8 cellular contexts compared by ENCODE assay signal in genomic region chr2:15159751-15160177, GRCh38.
DNase-seq lines count a peak whose midpoint lies in the region; ATAC-seq and TF ChIP-seq lines count a peak whose summit lies in the region.

No MANE protein-coding gene starts in this region.

- in situ Hi-C loops in astrocyte of the spinal cord (cut with HindIII; ENCODE audit: low sequenced_read_pairs): no loop called here

- H3K4me1 ChIP-seq in BE2C: no peaks in the 10 kb centered on the region
- H3K4me1 ChIP-seq in liver (ENCODE audit: control insufficient read depth in 4 of 4, insufficient read depth in 4 of 4, low read length in 3 of 4): no peaks in the 10 kb centered on the region

- H3K27me3 ChIP-seq in BE2C: no peaks in the 10 kb centered on the region
- no peaks in the 10 kb centered on the region for H3K27me3 ChIP-seq in liver (ENCODE audit: control insufficient read depth in 4 of 4, insufficient read depth in 4 of 4, low read length in 3 of 4)

- TF ChIP-seq RAD21 in liver (IDR thresholded peaks at IDR 0.05): peak; percentile 54 to 76

- TF ChIP-seq CTCF in BE2C (IDR thresholded peaks at IDR 0.05; ENCODE audit: low read depth, low read length) (peak; percentile 74), astrocyte of the spinal cord (IDR thresholded peaks at IDR 0.05; ENCODE audit: low read depth, low read length) (peak; percentile 69), liver (IDR thresholded peaks at IDR 0.05; ENCODE audit: low read depth, low read length, missing input control) (peak; percentile 32)

- H3K9me3 ChIP-seq in BE2C (no peaks in the 10 kb centered on the region), liver (ENCODE audit: control insufficient read depth in 4 of 4, low read length in 3 of 4) (no peaks in the 10 kb centered on the region)

- no peak overlapping the region for H3K4me3 ChIP-seq in BE2C (ENCODE audit: low read depth, low read length)
- H3K4me3 ChIP-seq in astrocyte of the spinal cord (ENCODE audit: low read depth, low read length): no peak overlapping the region
- H3K4me3 ChIP-seq in liver (ENCODE audit: low read depth in 1 of 3, low read length in 3 of 3): no peak overlapping the region

- H3K27ac ChIP-seq in liver (ENCODE audit: low read depth in 1 of 2, low read length in 2 of 2): no peak overlapping the region

- H3K36me3 ChIP-seq in BE2C (no peaks in the 10 kb centered on the region), liver (ENCODE audit: control insufficient read depth in 4 of 4, insufficient read depth in 3 of 4, low read depth in 1 of 4, low read length in 3 of 4) (no peaks in the 10 kb centered on the region)

- H3K9ac ChIP-seq in liver (ENCODE audit: low read depth in 1 of 2, low read length in 2 of 2): no peak overlapping the region

- DNase-seq in BE2C (peak; percentile 36), NCI-H226 (peak; percentile 43), astrocyte of the spinal cord (ENCODE audit: low read depth, low spot score) (peak; percentile 54)
- no peak for DNase-seq in activated T-cell treated with anti-CD3 and anti-CD28 coated beads, Interleukin-2, amount 50 U/mL, for 1 hour
- no peak for DNase-seq in activated CD4-positive, alpha-beta T cell treated with anti-CD3 and anti-CD28 coated beads, Interleukin-2, amount 50 U/mL, for 48 hours

- ATAC-seq in GM18502 (IDR thresholded peaks at IDR 0.05; ENCODE audit: poor library complexity, unreplicated experiment): peak; percentile 59
- no peak for ATAC-seq in HG03108 (IDR thresholded peaks at IDR 0.05; ENCODE audit: unreplicated experiment)

- WGBS in liver: 42% methylated on average over 3 of the region's 3 CpGs

TF ChIP-seq in liver, 16 proteins besides CTCF, POLR2A, EP300 and RAD21:
- TF ChIP-seq HNF4G (IDR thresholded peaks at IDR 0.05) (no peak), FOXA2 (IDR thresholded peaks at IDR 0.05) (no peak), EGR1 (IDR thresholded peaks at IDR 0.05; ENCODE audit: low read depth in 2 of 2) (no peak), TAF1 (conservative IDR thresholded peaks at IDR 0.05) (no peak)
- TF ChIP-seq, protein P1, sequence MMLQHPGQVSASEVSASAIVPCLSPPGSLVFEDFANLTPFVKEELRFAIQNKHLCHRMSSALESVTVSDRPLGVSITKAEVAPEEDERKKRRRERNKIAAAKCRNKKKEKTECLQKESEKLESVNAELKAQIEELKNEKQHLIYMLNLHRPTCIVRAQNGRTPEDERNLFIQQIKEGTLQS (IDR thresholded peaks at IDR 0.05): no peak
- TF ChIP-seq, protein P2, sequence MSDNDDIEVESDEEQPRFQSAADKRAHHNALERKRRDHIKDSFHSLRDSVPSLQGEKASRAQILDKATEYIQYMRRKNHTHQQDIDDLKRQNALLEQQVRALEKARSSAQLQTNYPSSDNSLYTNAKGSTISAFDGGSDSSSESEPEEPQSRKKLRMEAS (IDR thresholded peaks at IDR 0.05): no peak

Comparison
In these comparisons a context has a peak if more than half of its experiments do, and no peak if none do; other contexts are left out.
1. DNase-seq: peak in BE2C (single experiment), NCI-H226 (single experiment) and astrocyte of the spinal cord (single experiment); none in activated T-cell treated with anti-CD3 and anti-CD28 coated beads, Interleukin-2, amount 50 U/mL, for 1 hour (single experiment) and activated CD4-positive, alpha-beta T cell treated with anti-CD3 and anti-CD28 coated beads, Interleukin-2, amount 50 U/mL, for 48 hours (0 of 2).
2. Peak in every context shown above with its lines, with median percentiles within 50 percentile points of each other: CTCF ChIP-seq.